ENCODE assay signal across 8 cellular contexts in genomic region chr6:15246217-15247211, GRCh38. TPM values are rescaled to one million over a fixed set of nuclear protein-coding genes. Genes with fewer than 3 reads are reported as not detected.
A peak's percentile ranks its signal among the peaks of the same experiment; 100 is the strongest.
DNase-seq lines count a peak whose midpoint lies in the region; ATAC-seq, FAIRE-seq and TF ChIP-seq lines count a peak whose summit lies in the region.

No MANE protein-coding gene starts in this region.

- no peak for FAIRE-seq in endothelial cell of umbilical vein (lab: Jason Lieb, UNC)

- peaks cover 30% of the 10 kb centered on the region for H3K4me1 ChIP-seq in endothelial cell of umbilical vein (ENCODE audit: control insufficient read depth, extremely low read depth, insufficient read depth, low read length)

- H3K36me3 ChIP-seq in endothelial cell of umbilical vein (ENCODE audit: control insufficient read depth in 2 of 2, extremely low read depth in 1 of 2, insufficient read depth in 2 of 2, low read length in 2 of 2), result no peaks in the 10 kb centered on the region

- no peaks in the 10 kb centered on the region for H3K27me3 ChIP-seq in endothelial cell of umbilical vein (ENCODE audit: control insufficient read depth in 2 of 2, insufficient read depth in 2 of 2, low read length in 2 of 2)

- H3K4me3 ChIP-seq in endothelial cell of umbilical vein (replicated peaks in 1 of 3; ENCODE audit: insufficient read depth in 1 of 3, low read depth in 1 of 3, low read length in 3 of 3), result peak overlapping the region; percentile 63 to 96 (median 94)

- H3K79me2 ChIP-seq in endothelial cell of umbilical vein (ENCODE audit: control insufficient read depth, insufficient read depth, low read length), result peaks cover 8% of the 10 kb centered on the region

- no peaks in the 10 kb centered on the region for H3K27me3 Mint-ChIP-seq in osteocyte (ENCODE audit: unreplicated experiment)

- H4K20me1 ChIP-seq in endothelial cell of umbilical vein (replicated peaks; ENCODE audit: control insufficient read depth, extremely low read depth, insufficient read depth, low read length), result no peaks in the 10 kb centered on the region

- H3K27ac ChIP-seq in endothelial cell of umbilical vein (ENCODE audit: insufficient read depth, low read depth, low read length), result peak overlapping the region; percentile 32

- peak overlapping the region; percentile 99 for H3K4me2 ChIP-seq in endothelial cell of umbilical vein (ENCODE audit: insufficient read depth, low read length)

- H3K9ac ChIP-seq in endothelial cell of umbilical vein (replicated peaks; ENCODE audit: extremely low read depth, insufficient read depth, low read length), result peak overlapping the region; percentile 71

- peaks cover 24% of the 10 kb centered on the region for H3K4me1 Mint-ChIP-seq in osteocyte (ENCODE audit: unreplicated experiment)

- peak; percentile 14 for DNase-seq in activated gamma-delta T cell treated with Interleukin-2 at 50 U/mL for 16 hours
- no peak for DNase-seq in activated gamma-delta T cell (lab: John Stamatoyannopoulos, UW)
- DNase-seq in T-helper 9 cell, result peak; percentile 7
- no peak for DNase-seq in endothelial cell of umbilical vein (ENCODE audit: low read depth, low spot score)
- no peak for DNase-seq in osteocyte (ENCODE audit: extremely low spot score, unreplicated experiment)
- no peak for DNase-seq in SKM-1 treated with dmso at 0.1 percent for 144 hours (lab: John Stamatoyannopoulos, UW; ENCODE audit: unreplicated experiment)
- no peak for DNase-seq in SKM-1 (lab: John Stamatoyannopoulos, UW; ENCODE audit: unreplicated experiment)

- no peak for TF ChIP-seq POLR2A in endothelial cell of umbilical vein (IDR thresholded peaks at IDR 0.05; ENCODE audit: low read depth, low read length)

- no peaks in the 10 kb centered on the region for H3K9me3 ChIP-seq in endothelial cell of umbilical vein (replicated peaks; ENCODE audit: control insufficient read depth, insufficient read depth, low read length)

- H3K27ac Mint-ChIP-seq in osteocyte (ENCODE audit: unreplicated experiment), result peak overlapping the region; percentile 97

- dilution Hi-C loops in endothelial cell of umbilical vein (cut with MboI; ENCODE audit: extremely low pct_ligation_motif_present, low sequenced_read_pairs), result no loop called here

- H2AFZ ChIP-seq in endothelial cell of umbilical vein (ENCODE audit: low read depth, low read length), result peak overlapping the region; percentile 48

- H3K36me3 Mint-ChIP-seq in osteocyte (ENCODE audit: unreplicated experiment), result no peaks in the 10 kb centered on the region

- CTCF ChIA-PET in endothelial cell of umbilical vein (lab: Charles Lee), result interaction anchor here (0.6 to 1.9 kb wide), 3 partner anchors 19 to 154 kb away, joined by 3 to 6 read pairs (median 5); no protein-coding TSS in a partner anchor

- H3K4me3 Mint-ChIP-seq in osteocyte (ENCODE audit: unreplicated experiment), result peak overlapping the region; percentile 98

- ATAC-seq in GM21825 (IDR thresholded peaks at IDR 0.05; ENCODE audit: unreplicated experiment), result no peak

- TSS peak; percentile 61 for BruUV-seq in endothelial cell of umbilical vein (replicated peaks; lab: Mats Ljungman, UMichigan)

- POLR2A ChIA-PET in endothelial cell of umbilical vein (lab: Charles Lee), result no interaction called here

- intact Hi-C loops in endothelial cell of umbilical vein (cut with micrococcal nuclease), result loop anchor here (1.0 to 5.0 kb wide), 6 partner anchors 144 to 1534 kb away; partner anchors contain the start of genes GMPR and RANBP9

- H3K9me3 Mint-ChIP-seq in osteocyte (ENCODE audit: unreplicated experiment), result no peaks in the 10 kb centered on the region

- H3K9me1 ChIP-seq in endothelial cell of umbilical vein (replicated peaks; ENCODE audit: control insufficient read depth, extremely low read depth, insufficient read depth, low read length), result no peaks in the 10 kb centered on the region

- TF ChIP-seq CTCF in endothelial cell of umbilical vein (IDR thresholded peaks at IDR 0.05; ENCODE audit: extremely low read depth in 1 of 2, insufficient read depth in 1 of 2, low read depth in 1 of 2, low read length in 2 of 2), result no peak
- TF ChIP-seq CTCF in osteocyte (IDR thresholded peaks at IDR 0.05), result no peak

TF ChIP-seq in endothelial cell of umbilical vein, 7 proteins besides CTCF, POLR2A, EP300 and RAD21:
- no peak for TF ChIP-seq POLR2AphosphoS5 (IDR thresholded peaks at IDR 0.05; ENCODE audit: insufficient read depth, low read depth, low read length)
- no peak for TF ChIP-seq EZH2 (IDR thresholded peaks at IDR 0.05; ENCODE audit: borderline replicate concordance, low read depth, low read length, severe bottlenecking)
- TF ChIP-seq FOS (IDR thresholded peaks at IDR 0.05; ENCODE audit: borderline replicate concordance, insufficient read depth, low read length), result no peak
- TF ChIP-seq MYC (IDR thresholded peaks at IDR 0.05; ENCODE audit: low read depth, low read length), result no peak
- no peak for TF ChIP-seq JUN (IDR thresholded peaks at IDR 0.05; ENCODE audit: borderline replicate concordance, insufficient read depth, insufficient read length, low read depth)
- no peak for TF ChIP-seq GATA2 (IDR thresholded peaks at IDR 0.05; ENCODE audit: insufficient read depth, insufficient read length, low read depth, low read length)
- TF ChIP-seq, protein P1, sequence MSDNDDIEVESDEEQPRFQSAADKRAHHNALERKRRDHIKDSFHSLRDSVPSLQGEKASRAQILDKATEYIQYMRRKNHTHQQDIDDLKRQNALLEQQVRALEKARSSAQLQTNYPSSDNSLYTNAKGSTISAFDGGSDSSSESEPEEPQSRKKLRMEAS (IDR thresholded peaks at IDR 0.05; ENCODE audit: insufficient read depth, insufficient read length), result no peak

RNA-seq across cellular contexts. Expression of gene JARID2, which starts 0.6 kb away (rescaled TPM):
- 8.8 and 10.6 TPM in 2 replicates for total RNA-seq in endothelial cell of umbilical vein
- 2.6 and 2.9 TPM in 2 replicates for polyA plus RNA-seq in endothelial cell of umbilical vein
- 3.2 and 3.7 TPM in 2 replicates for polyA plus RNA-seq in endothelial cell of umbilical vein (2011; cell fraction: cytosol; rRNA removed)
- 12.8 and 13.0 TPM in 2 replicates for polyA plus RNA-seq in endothelial cell of umbilical vein (2011; cell fraction: nucleus; rRNA removed)
- 3.5 and 4.7 TPM in 2 replicates for polyA plus RNA-seq in endothelial cell of umbilical vein (2012)
- 7.0 and 7.5 TPM in 2 replicates for polyA minus RNA-seq in endothelial cell of umbilical vein
- 4.8 TPM for polyA minus RNA-seq in endothelial cell of umbilical vein (2011; cell fraction: cytosol; rRNA and poly(A)+ RNA removed)
- polyA minus RNA-seq in endothelial cell of umbilical vein (2011; cell fraction: nucleus; rRNA and poly(A)+ RNA removed), result 11.3 and 11.4 TPM in 2 replicates
- total RNA-seq in osteocyte, result 12.2 and 12.5 TPM in 2 replicates

Comparison
In these comparisons a context has a peak if more than half of its experiments do, and no peak if none do; other contexts are left out.
1. DNase-seq: peak in activated gamma-delta T cell treated with Interleukin-2 at 50 U/mL for 16 hours (single experiment) and T-helper 9 cell (single experiment); none in activated gamma-delta T cell (single experiment), endothelial cell of umbilical vein (single experiment), osteocyte (single experiment), SKM-1 treated with dmso at 0.1 percent for 144 hours (single experiment) and SKM-1 (single experiment).